Comparison of ENCODE assay signal across 1 cellular context in the genomic region with DNA sequence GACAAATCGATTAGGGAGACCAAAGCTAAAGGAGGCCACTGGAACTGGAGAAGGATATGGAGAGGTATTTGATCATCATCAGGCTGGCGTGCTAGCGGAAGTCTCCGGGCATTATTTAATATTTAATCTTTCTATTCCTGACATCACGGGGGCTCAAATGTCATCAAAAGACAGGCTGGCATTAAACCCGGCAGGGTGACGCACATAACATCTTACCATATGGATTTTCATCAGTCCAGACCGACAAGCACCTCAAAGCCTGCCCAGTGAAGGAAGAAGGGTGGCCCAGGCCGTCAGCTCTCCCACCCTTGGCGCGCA.
TF ChIP-seq lines count a peak whose summit lies in the region.

No MANE protein-coding gene starts in this region.

TF ChIP-seq in GM12878, 131 proteins besides CTCF, POLR2A, EP300 and RAD21:
- TF ChIP-seq, protein P1, sequence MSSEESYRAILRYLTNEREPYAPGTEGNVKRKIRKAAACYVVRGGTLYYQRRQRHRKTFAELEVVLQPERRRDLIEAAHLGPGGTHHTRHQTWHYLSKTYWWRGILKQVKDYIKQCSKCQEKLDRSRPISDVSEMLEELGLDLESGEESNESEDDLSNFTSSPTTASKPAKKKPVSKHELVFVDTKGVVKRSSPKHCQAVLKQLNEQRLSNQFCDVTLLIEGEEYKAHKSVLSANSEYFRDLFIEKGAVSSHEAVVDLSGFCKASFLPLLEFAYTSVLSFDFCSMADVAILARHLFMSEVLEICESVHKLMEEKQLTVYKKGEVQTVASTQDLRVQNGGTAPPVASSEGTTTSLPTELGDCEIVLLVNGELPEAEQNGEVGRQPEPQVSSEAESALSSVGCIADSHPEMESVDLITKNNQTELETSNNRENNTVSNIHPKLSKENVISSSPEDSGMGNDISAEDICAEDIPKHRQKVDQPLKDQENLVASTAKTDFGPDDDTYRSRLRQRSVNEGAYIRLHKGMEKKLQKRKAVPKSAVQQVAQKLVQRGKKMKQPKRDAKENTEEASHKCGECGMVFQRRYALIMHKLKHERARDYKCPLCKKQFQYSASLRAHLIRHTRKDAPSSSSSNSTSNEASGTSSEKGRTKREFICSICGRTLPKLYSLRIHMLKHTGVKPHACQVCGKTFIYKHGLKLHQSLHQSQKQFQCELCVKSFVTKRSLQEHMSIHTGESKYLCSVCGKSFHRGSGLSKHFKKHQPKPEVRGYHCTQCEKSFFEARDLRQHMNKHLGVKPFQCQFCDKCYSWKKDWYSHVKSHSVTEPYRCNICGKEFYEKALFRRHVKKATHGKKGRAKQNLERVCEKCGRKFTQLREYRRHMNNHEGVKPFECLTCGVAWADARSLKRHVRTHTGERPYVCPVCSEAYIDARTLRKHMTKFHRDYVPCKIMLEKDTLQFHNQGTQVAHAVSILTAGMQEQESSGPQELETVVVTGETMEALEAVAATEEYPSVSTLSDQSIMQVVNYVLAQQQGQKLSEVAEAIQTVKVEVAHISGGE (CRISPR knock-in tag; IDR thresholded peaks at IDR 0.05), result no peak
- TF ChIP-seq CREB1 (IDR thresholded peaks at IDR 0.05; ENCODE audit: low read depth), result peak; percentile 53; the same call in 1 of the 2 replicates
